24 cellular contexts compared by ENCODE assay signal in genomic region chr2:202877699-202878098, GRCh38.
"Had no signal": no experiment of that assay in that cellular context is flagged by ENCODE, and none has a peak within 500 bp of the region (broad histone marks: within the 10 kb centered on the region; RNA-seq: fewer than 3 reads in every experiment).

No MANE protein-coding gene starts in this region.

- H3K4me1 ChIP-seq: esophagus muscularis mucosa, foreskin keratinocyte, gastroesophageal sphincter, heart left ventricle, left lung, lower lobe of right lung had no signal

- H3K27me3 ChIP-seq: dorsolateral prefrontal cortex, esophagus muscularis mucosa, foreskin keratinocyte, gastroesophageal sphincter, heart left ventricle, hepatocyte, left lung had no signal

- H3K4me3 Mint-ChIP-seq: immature natural killer cell, mesothelial cell of epicardium, naive B cell had no signal

- H3K27ac Mint-ChIP-seq: immature natural killer cell, mesothelial cell of epicardium, naive B cell had no signal

- H2AFZ ChIP-seq: hepatocyte had no signal

- H3K4me1 Mint-ChIP-seq: immature natural killer cell, mesothelial cell of epicardium, naive B cell had no signal

- H3K79me2 ChIP-seq: hepatocyte had no signal

- H3K27ac ChIP-seq: coronary artery, dorsolateral prefrontal cortex, esophagus muscularis mucosa, foreskin keratinocyte, gastroesophageal sphincter, heart left ventricle, hepatocyte, left lung, lower lobe of right lung had no signal

- H3K27me3 Mint-ChIP-seq: naive B cell had no signal

- H3K4me3 ChIP-seq: coronary artery, dorsolateral prefrontal cortex, esophagus muscularis mucosa, gastroesophageal sphincter, heart left ventricle, hepatocyte, left lung, lower lobe of right lung, mucosa of descending colon had no signal

- ATAC-seq: foreskin keratinocyte, gastroesophageal sphincter, heart left ventricle, left cardiac atrium, left lung, left ventricle myocardium superior, lower lobe of right lung, mucosa of descending colon had no signal

- FAIRE-seq: colon, endothelial cell of umbilical vein, frontal cortex had no signal

- H3K9me3 Mint-ChIP-seq: immature natural killer cell, mesothelial cell of epicardium, naive B cell had no signal

- DNase-seq: dermis blood vessel endothelial cell; dorsolateral prefrontal cortex; effector CD4-positive, alpha-beta T cell; effector memory CD4-positive, alpha-beta T cell; foreskin keratinocyte; heart left ventricle; hypothalamus; immature natural killer cell; islet precursor cell; left cardiac atrium; left lung; left ventricle myocardium superior; lower lobe of right lung; mesenchymal stem cell; mucosa of descending colon; naive B cell had no signal

- H3K9me3 ChIP-seq: esophagus muscularis mucosa, gastroesophageal sphincter, heart left ventricle, left lung, lower lobe of right lung, mucosa of descending colon had no signal

- H3K4me2 ChIP-seq: hepatocyte had no signal
